Comparison of ENCODE assay signal across 17 cellular contexts in genomic region chr1:63714482-63714760, GRCh38. TPM values are rescaled to one million over a fixed set of nuclear protein-coding genes. Genes with fewer than 3 reads are reported as not detected.
DNase-seq lines count a peak whose midpoint lies in the region; ATAC-seq and TF ChIP-seq lines count a peak whose summit lies in the region.
"Had no signal": no experiment of that assay in that cellular context is flagged by ENCODE, and none has a peak within 500 bp of the region (broad histone marks: within the 10 kb centered on the region; RNA-seq: fewer than 3 reads in every experiment).

No MANE protein-coding gene starts in this region.

- CTCF ChIA-PET in MCF 10A (lab: Yijun Ruan, JAX) (interaction anchor here (0.6 to 1.0 kb wide), 3 partner anchors 59 to 525 kb away, joined by 3 to 5 read pairs (median 3); no protein-coding TSS in a partner anchor), Panc1 (lab: Charles Lee) (no interaction called here)

- intact Hi-C loops in MCF 10A (cut with micrococcal nuclease) (no loop called here), breast epithelium (cut with DNase I; ENCODE audit: low total_unique reads) (no loop called here), Panc1 (cut with micrococcal nuclease; ENCODE audit: unreplicated experiment) (no loop called here), left lung (cut with DNase I) (no loop called here)

- H3K4me3 ChIP-seq in breast epithelium = no peak overlapping the region
- no peak overlapping the region for H3K4me3 ChIP-seq in Panc1 (ENCODE audit: low read depth in 2 of 2, low read length in 2 of 2)
- no peak overlapping the region for H3K4me3 ChIP-seq in left lung
- H3K4me3 ChIP-seq: SJSA1 had no signal

- no TSS peak for BruUV-seq in MCF 10A (replicated peaks; lab: Mats Ljungman, UMichigan)
- no TSS peak for BruUV-seq in Panc1 (replicated peaks; lab: Mats Ljungman, UMichigan)

- H3K36me3 Mint-ChIP-seq in MCF 10A (ENCODE audit: insufficient read depth, unreplicated experiment) = no peaks in the 10 kb centered on the region

- no peak for TF ChIP-seq POLR2A in breast epithelium (IDR thresholded peaks at IDR 0.05)

- in situ Hi-C loops in Panc1 (cut with HindIII; ENCODE audit: low pct_unique_long_range_greater_than_20kb, low sequenced_read_pairs) = no loop called here

- H3K27ac Mint-ChIP-seq in MCF 10A (ENCODE audit: low read depth, unreplicated experiment) = peak overlapping the region; percentile 28

- H3K27ac ChIP-seq in breast epithelium = no peak overlapping the region
- H3K27ac ChIP-seq in Panc1 (ENCODE audit: low read length) = peak overlapping the region; percentile 62
- H3K27ac ChIP-seq in foreskin keratinocyte = no peak overlapping the region
- no peak overlapping the region for H3K27ac ChIP-seq in left lung
- H3K27ac ChIP-seq: 22Rv1, HL-60, SJSA1 had no signal

- POLR2A ChIA-PET in MCF 10A (lab: Yijun Ruan, JAX) = interaction anchor here (0.7 kb wide), 1 partner anchor 449 kb away, joined by 3 read pairs; no protein-coding TSS in a partner anchor
- POLR2A ChIA-PET in Panc1 (lab: Charles Lee) = no interaction called here

- H3K4me1 ChIP-seq in breast epithelium (no peaks in the 10 kb centered on the region), Panc1 (ENCODE audit: control insufficient read depth, insufficient read depth, low read length) (peaks cover 22% of the 10 kb centered on the region), foreskin keratinocyte (peaks cover 14% of the 10 kb centered on the region), left lung (peaks cover 0 to 7% of the 10 kb centered on the region in 2 donors)

- H3K9me3 ChIP-seq in breast epithelium = no peaks in the 10 kb centered on the region
- H3K9me3 ChIP-seq in Panc1 (ENCODE audit: control insufficient read depth, insufficient read depth, low read depth, low read length) = no peaks in the 10 kb centered on the region
- no peaks in the 10 kb centered on the region for H3K9me3 ChIP-seq in left lung

- no peak for ATAC-seq in Panc1
- ATAC-seq in foreskin keratinocyte = peak; percentile 15
- ATAC-seq in left lung = no peak

- no peaks in the 10 kb centered on the region for H3K9me3 Mint-ChIP-seq in MCF 10A (ENCODE audit: unreplicated experiment)
- H3K9me3 Mint-ChIP-seq: H9 had no signal

- H3K36me3 ChIP-seq in breast epithelium (no peaks in the 10 kb centered on the region), Panc1 (ENCODE audit: control insufficient read depth, insufficient read depth, low read length) (no peaks in the 10 kb centered on the region), left lung (no peaks in the 10 kb centered on the region)
- H3K36me3 ChIP-seq: SJSA1 had no signal

- peaks cover 8% of the 10 kb centered on the region for H3K4me1 Mint-ChIP-seq in MCF 10A (ENCODE audit: insufficient read depth, unreplicated experiment)

- DNase-seq in MCF 10A (ENCODE audit: unreplicated experiment) = no peak
- no peak for DNase-seq in breast epithelium (ENCODE audit: low spot score in 2 of 2)
- no peak for DNase-seq in Panc1 (ENCODE audit: low read depth, low spot score)
- DNase-seq in foreskin keratinocyte = no peak
- DNase-seq in left lung = no peak
- no peak for DNase-seq in NCI-H2029 (lab: John Stamatoyannopoulos, UW)
- DNase-seq in NK-92 treated with Interleukin-12 subunit alpha and Interleukin-12 subunit beta, amount 100 ng/mL, for 24 hours (lab: John Stamatoyannopoulos, UW) = no peak
- DNase-seq in NCI-H2107 treated with DMSO at 0.1 percent for 48 hours (lab: John Stamatoyannopoulos, UW; ENCODE audit: unreplicated experiment) = no peak
- DNase-seq: COR-L47, NCI-H1436 treated with DMSO at 0.1 percent for 48 hours, NCI-H2081 treated with DMSO at 0.1 percent for 48 hours, NCI-H524 treated with DMSO at 0.1 percent for 48 hours, OCI-M1 had no signal

- H3K27me3 Mint-ChIP-seq in MCF 10A (ENCODE audit: insufficient read depth, unreplicated experiment) = no peaks in the 10 kb centered on the region

- H3K4me3 Mint-ChIP-seq in MCF 10A (ENCODE audit: unreplicated experiment) = no peak overlapping the region
- H3K4me3 Mint-ChIP-seq: H9 had no signal

- TF ChIP-seq CTCF in MCF 10A (IDR thresholded peaks at IDR 0.05; ENCODE audit: unreplicated experiment) (no peak), breast epithelium (IDR thresholded peaks at IDR 0.05) (no peak), Panc1 (IDR thresholded peaks at IDR 0.05) (no peak), foreskin keratinocyte (conservative IDR thresholded peaks at IDR 0.05) (no peak), left lung (IDR thresholded peaks at IDR 0.05) (no peak)

- H3K27me3 ChIP-seq in breast epithelium = no peaks in the 10 kb centered on the region
- no peaks in the 10 kb centered on the region for H3K27me3 ChIP-seq in Panc1 (ENCODE audit: control insufficient read depth, insufficient read depth, low read length)
- no peaks in the 10 kb centered on the region for H3K27me3 ChIP-seq in foreskin keratinocyte
- H3K27me3 ChIP-seq in left lung = no peaks in the 10 kb centered on the region
- H3K27me3 ChIP-seq: SJSA1 had no signal

RNA-seq across cellular contexts. Expression of gene ROR1, which starts 59.4 kb away (rescaled TPM):
- total RNA-seq in MCF 10A (2022) (4.6 and 10.3 TPM in 2 replicates), breast epithelium (10 to 100 TPM in 1 of 3 donors, 1 to 10 TPM in 2; 5.9 to 11.6 (median 7.7) TPM), Panc1 (2021; ENCODE audit: unreplicated experiment) (19.3 TPM), foreskin keratinocyte (2.3 and 4.5 TPM in 2 replicates), left lung (10 to 100 TPM; 25.5 to 27.5 TPM)
- 7.8 TPM for polyA plus RNA-seq in Panc1 (2012; ENCODE audit: insufficient read length)
- 0.27 and 0.74 TPM in 2 replicates for polyA plus RNA-seq in foreskin keratinocyte
